ENCODE assay signal across 8 cellular contexts in the genomic region with DNA sequence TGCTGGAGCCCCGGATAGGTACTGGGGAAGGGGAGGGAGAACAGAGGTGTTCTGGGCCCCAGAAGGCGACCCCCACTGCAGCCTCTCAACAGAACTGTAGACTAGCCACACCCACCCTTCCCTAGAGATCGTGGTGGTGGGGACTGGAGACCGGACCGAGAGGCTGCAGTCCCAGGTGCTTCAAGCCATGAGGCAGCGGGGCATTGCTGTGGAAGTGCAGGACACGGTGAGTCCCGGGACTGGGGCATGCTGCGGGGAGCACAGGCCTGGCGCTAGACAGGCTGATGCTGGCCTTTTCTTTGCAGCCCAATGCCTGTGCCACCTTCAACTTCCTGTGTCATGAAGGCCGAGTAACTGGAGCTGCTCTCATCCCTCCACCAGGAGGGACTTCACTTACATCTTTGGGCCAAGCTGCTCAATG. TPM values are rescaled to one million over a fixed set of nuclear protein-coding genes. Genes with fewer than 3 reads are reported as not detected.
DNase-seq lines count a peak whose midpoint lies in the region; TF ChIP-seq lines count a peak whose summit lies in the region.

No MANE protein-coding gene starts in this region.

- CTCF ChIA-PET in HEK293T (lab: Yijun Ruan, JAX): interaction anchor here (1.0 to 2.2 kb wide), 5 partner anchors 13 to 110 kb away, joined by 3 to 15 read pairs (median 7); partner anchors contain the start of genes LAMB2, QRICH1 and WDR6

- peaks cover 49% of the 10 kb centered on the region for H3K36me3 ChIP-seq in HUES48 (ENCODE audit: control insufficient read depth, insufficient read depth, low read length)
- H3K36me3 ChIP-seq in urinary bladder (ENCODE audit: insufficient read depth): peaks cover 4% of the 10 kb centered on the region

- DNase-seq in AG10803 (ENCODE audit: low read depth): no peak
- DNase-seq in lower leg skin (ENCODE audit: low spot score in 2 of 2): peak in 1 of 2 donors; percentile 83
- no peak for DNase-seq in NCI-H2029 (lab: John Stamatoyannopoulos, UW)
- DNase-seq in HEK293T (ENCODE audit: extremely low spot score): no peak
- DNase-seq in amniotic stem cell (lab: John Stamatoyannopoulos, UW): no peak

- H3K4me1 ChIP-seq in HUES48 (ENCODE audit: control insufficient read depth, insufficient read depth, low read length): peaks cover 11% of the 10 kb centered on the region
- no peaks in the 10 kb centered on the region for H3K4me1 ChIP-seq in urinary bladder (ENCODE audit: insufficient read depth)

- no peaks in the 10 kb centered on the region for H3K27me3 ChIP-seq in HUES48 (ENCODE audit: control insufficient read depth, insufficient read depth, low read length)

- H3K9ac ChIP-seq in HUES48 (ENCODE audit: low read depth, low read length): peak overlapping the region; percentile 91

- POLR2A ChIA-PET in HEK293T (lab: Yijun Ruan, JAX): interaction anchor here (1.0 to 9.9 kb wide), 9 partner anchors 9 to 97 kb away, joined by 3 to 204 read pairs (median 19); partner anchors contain the start of genes P4HTM, QRICH1, USP19 and WDR6

- TF ChIP-seq CTCF in AG10803 (conservative IDR thresholded peaks at IDR 0.05; ENCODE audit: low read length): no peak
- TF ChIP-seq CTCF in lower leg skin (IDR thresholded peaks at IDR 0.05): no peak

- H3K4me3 ChIP-seq in AG10803 (ENCODE audit: low read length) (peak overlapping the region; percentile 95), HUES48 (ENCODE audit: low read depth, low read length) (peak overlapping the region; percentile 90), lower leg skin (ENCODE audit: low read depth, poor library complexity, severe bottlenecking) (peak overlapping the region; percentile 87), urinary bladder (ENCODE audit: low read depth, low read length) (peak overlapping the region; percentile 59)

- WGBS in adipose tissue, 3 donors: 13 to 31% (median 23%) methylated on average over 11 of the region's 11 CpGs
- 20 to 24% methylated on average over 8 to 11 of the region's 11 CpGs for WGBS in lower leg skin, 2 donors
- WGBS in urinary bladder: 26% methylated on average over 11 of the region's 11 CpGs

- TF ChIP-seq POLR2A in lower leg skin (IDR thresholded peaks at IDR 0.05): no peak

- intact Hi-C loops in lower leg skin (cut with DNase I; ENCODE audit: low total_unique reads): no loop called here

- peak overlapping the region; percentile 98 for H3K27ac ChIP-seq in HUES48 (ENCODE audit: low read depth, low read length)
- H3K27ac ChIP-seq in adipose tissue (ENCODE audit: low read depth, low read length): peak overlapping the region; percentile 98
- peak overlapping the region; percentile 94 for H3K27ac ChIP-seq in urinary bladder (ENCODE audit: low read depth)

- H3K9me3 ChIP-seq in HUES48 (ENCODE audit: control insufficient read depth, insufficient read depth, low read length): no peaks in the 10 kb centered on the region

TF ChIP-seq in HEK293T, 16 proteins besides CTCF, POLR2A, EP300 and RAD21:
- TF ChIP-seq SUZ12 (IDR thresholded peaks at IDR 0.05) (no peak), ARNT (IDR thresholded peaks at IDR 0.05) (no peak), NFRKB (IDR thresholded peaks at IDR 0.05) (no peak), FOXK2 (IDR thresholded peaks at IDR 0.05) (no peak), ELF4 (IDR thresholded peaks at IDR 0.05) (no peak), BHLHE40 (IDR thresholded peaks at IDR 0.05; ENCODE audit: borderline replicate concordance) (no peak), FOXM1 (IDR thresholded peaks at IDR 0.05; ENCODE audit: borderline replicate concordance) (no peak), CTBP1 (IDR thresholded peaks at IDR 0.05; ENCODE audit: borderline replicate concordance) (no peak), ZNF384 (IDR thresholded peaks at IDR 0.05) (no peak), TARDBP (IDR thresholded peaks at IDR 0.05) (no peak), FOXA1 (IDR thresholded peaks at IDR 0.05) (no peak), LEF1 (IDR thresholded peaks at IDR 0.05; ENCODE audit: borderline replicate concordance) (no peak), SP1 (IDR thresholded peaks at IDR 0.05) (no peak), L3MBTL2 (conservative IDR thresholded peaks at IDR 0.05) (no peak), HDGF (IDR thresholded peaks at IDR 0.05; ENCODE audit: borderline replicate concordance) (no peak)
- TF ChIP-seq, protein P1, sequence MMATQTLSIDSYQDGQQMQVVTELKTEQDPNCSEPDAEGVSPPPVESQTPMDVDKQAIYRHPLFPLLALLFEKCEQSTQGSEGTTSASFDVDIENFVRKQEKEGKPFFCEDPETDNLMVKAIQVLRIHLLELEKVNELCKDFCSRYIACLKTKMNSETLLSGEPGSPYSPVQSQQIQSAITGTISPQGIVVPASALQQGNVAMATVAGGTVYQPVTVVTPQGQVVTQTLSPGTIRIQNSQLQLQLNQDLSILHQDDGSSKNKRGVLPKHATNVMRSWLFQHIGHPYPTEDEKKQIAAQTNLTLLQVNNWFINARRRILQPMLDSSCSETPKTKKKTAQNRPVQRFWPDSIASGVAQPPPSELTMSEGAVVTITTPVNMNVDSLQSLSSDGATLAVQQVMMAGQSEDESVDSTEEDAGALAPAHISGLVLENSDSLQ (IDR thresholded peaks at IDR 0.05): no peak
TF ChIP-seq in HEK293T: peak in this region for 0.

RNA-seq across cellular contexts. Expression of gene NDUFAF3, which starts 0.8 kb away (rescaled TPM):
- polyA plus RNA-seq in adipose tissue: 100 to 1,000 TPM in 2 of 3 donors, 10 to 100 TPM in 1; 38.6 to 163 (median 120) TPM
- total RNA-seq in lower leg skin: 10 to 100 TPM; 24.2 to 85.9 (median 65.0) TPM
- total RNA-seq in urinary bladder: 43.2 TPM
- polyA plus RNA-seq in urinary bladder: 81.6 TPM

RNA-seq across cellular contexts. Expression of gene DALRD3, which starts 4.4 kb away (rescaled TPM):
- polyA plus RNA-seq in adipose tissue (10 to 100 TPM; 25.5 to 46.4 (median 25.9) TPM), urinary bladder (28.3 TPM)
- total RNA-seq in lower leg skin (10 to 100 TPM; 51.5 to 78.4 (median 62.1) TPM), urinary bladder (26.7 TPM)

RNA-seq across cellular contexts. Expression of gene IMPDH2, which starts 6.4 kb away (rescaled TPM):
- polyA plus RNA-seq in adipose tissue (100 to 1,000 TPM; 124 to 247 (median 150) TPM), urinary bladder (192 TPM)
- total RNA-seq in lower leg skin (100 to 1,000 TPM; 205 to 275 (median 222) TPM), urinary bladder (247 TPM)

RNA-seq across cellular contexts. Expression of gene WDR6, which starts 15.6 kb away (rescaled TPM):
- 10 to 100 TPM; 59.2 to 90.6 (median 69.6) TPM for polyA plus RNA-seq in adipose tissue
- 10 to 100 TPM; 39.5 to 86.9 (median 49.8) TPM for total RNA-seq in lower leg skin
- 66.2 TPM for total RNA-seq in urinary bladder
- 132 TPM for polyA plus RNA-seq in urinary bladder

RNA-seq across cellular contexts. Expression of gene P4HTM, which starts 32.7 kb away (rescaled TPM):
- polyA plus RNA-seq in adipose tissue: 10 to 100 TPM; 11.7 to 41.1 (median 20.2) TPM
- 10 to 100 TPM; 23.4 to 41.9 (median 36.0) TPM for total RNA-seq in lower leg skin
- 30.9 TPM for total RNA-seq in urinary bladder
- polyA plus RNA-seq in urinary bladder: 31.6 TPM
